Comparison of ENCODE assay signal across 17 cellular contexts in the genomic region with DNA sequence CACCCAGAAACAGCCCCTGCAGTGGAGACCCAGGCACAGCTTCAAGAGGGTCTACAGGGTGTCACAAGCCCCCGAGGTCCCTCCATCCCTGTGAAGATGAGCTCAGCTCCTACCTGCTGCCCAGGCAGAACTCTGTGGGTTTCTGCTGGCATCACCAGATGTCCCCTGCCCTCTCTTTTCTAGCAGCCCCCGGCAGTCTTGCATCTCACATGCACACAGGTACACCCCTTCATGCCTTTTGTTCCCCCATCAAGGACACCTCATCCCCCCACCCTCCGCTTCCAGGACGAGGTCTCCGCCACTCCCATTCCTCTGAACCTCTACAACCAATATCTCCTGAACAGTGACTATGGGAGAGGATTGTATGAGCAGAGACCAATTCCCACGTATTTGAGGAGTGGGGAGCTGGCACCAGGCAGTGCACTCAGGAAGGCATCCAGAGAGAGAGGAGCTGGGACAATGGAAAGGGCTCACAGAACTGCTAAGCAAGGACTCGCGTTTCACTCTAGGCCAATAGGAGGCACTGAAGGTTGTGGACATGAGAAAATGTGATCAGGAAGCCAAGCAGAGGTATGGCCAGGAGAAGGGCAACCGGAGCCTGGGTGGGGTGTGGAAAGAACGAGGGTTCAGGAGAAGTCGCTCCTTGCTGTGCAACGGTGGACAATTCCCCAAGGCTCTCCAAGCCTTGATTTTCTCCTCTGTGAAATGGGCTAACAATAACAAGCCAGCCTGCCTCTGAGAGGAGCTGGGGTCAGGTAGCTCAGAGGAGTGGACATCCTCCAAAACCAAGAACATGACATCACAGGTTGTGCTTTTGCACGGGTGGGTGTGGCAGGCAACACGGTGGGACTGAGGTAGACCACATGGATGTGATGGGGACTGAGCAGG.
DNase-seq lines count a peak whose midpoint lies in the region; ATAC-seq, FAIRE-seq and TF ChIP-seq lines count a peak whose summit lies in the region.
"Had no signal": no experiment of that assay in that cellular context is flagged by ENCODE, and none has a peak within 500 bp of the region (broad histone marks: within the 10 kb centered on the region; RNA-seq: fewer than 3 reads in every experiment).

No MANE protein-coding gene starts in this region.

- peak overlapping the region; percentile 14 to 36 for H3K4me3 Mint-ChIP-seq in stimulated activated naive CD8-positive, alpha-beta T cell treated with anti-CD3 and anti-CD28 coated beads, Interleukin-15, amount 100 ng/mL, for 72 hours
- H3K4me3 Mint-ChIP-seq in immature natural killer cell, result peak overlapping the region; percentile 57 to 69 (median 67)
- H3K4me3 Mint-ChIP-seq in T-cell, result no peak overlapping the region

- H3K4me1 ChIP-seq in OCI-LY3 (ENCODE audit: low read length) (peaks cover 29% of the 10 kb centered on the region), aorta (ENCODE audit: control insufficient read depth in 1 of 2, insufficient read depth in 2 of 2, low read length in 2 of 2) (peaks cover 0 to 4% of the 10 kb centered on the region in 2 donors), small intestine (ENCODE audit: control insufficient read depth in 2 of 2, insufficient read depth in 1 of 2, low read depth in 1 of 2, low read length in 1 of 2) (no peaks in the 10 kb centered on the region)

- H3K27ac ChIP-seq in OCI-LY3 (ENCODE audit: low read length), result no peak overlapping the region
- no peak overlapping the region for H3K27ac ChIP-seq in aorta (ENCODE audit: low read depth in 1 of 2, low read length in 2 of 2)
- H3K27ac ChIP-seq in small intestine (ENCODE audit: low read depth in 1 of 2, low read length in 1 of 2), result no peak overlapping the region

- WGBS in aorta, 2 donors, result 90 to 94% methylated on average over 14 of the region's 14 CpGs
- WGBS in small intestine, 3 donors, result 86 to 87% (median 87%) methylated on average over 14 of the region's 14 CpGs

- H3K4me3 ChIP-seq in OCI-LY3 (ENCODE audit: low read length) (no peak overlapping the region), aorta (ENCODE audit: low read length in 2 of 2) (no peak overlapping the region), small intestine (ENCODE audit: low read depth in 1 of 2, low read length in 2 of 2) (no peak overlapping the region)
- H3K4me3 ChIP-seq: heart left ventricle, upper lobe of left lung had no signal

- TF ChIP-seq CTCF in OCI-LY3 (IDR thresholded peaks at IDR 0.05; ENCODE audit: low read depth, low read length), result 0 out of 2 replicates have a peak, but pooled peaks have one; percentile 4

- no peaks in the 10 kb centered on the region for H3K27me3 Mint-ChIP-seq in stimulated activated naive CD8-positive, alpha-beta T cell treated with anti-CD3 and anti-CD28 coated beads, Interleukin-15, amount 100 ng/mL, for 72 hours
- peaks cover 6 to 13% (median 11%) of the 10 kb centered on the region in 3 donors for H3K27me3 Mint-ChIP-seq in immature natural killer cell (ENCODE audit: low read depth in 3 of 3)
- no peaks in the 10 kb centered on the region for H3K27me3 Mint-ChIP-seq in T-cell

- H3K9me3 Mint-ChIP-seq in stimulated activated naive CD8-positive, alpha-beta T cell treated with anti-CD3 and anti-CD28 coated beads, Interleukin-15, amount 100 ng/mL, for 72 hours, result no peaks in the 10 kb centered on the region
- H3K9me3 Mint-ChIP-seq in immature natural killer cell (no peaks in the 10 kb centered on the region), T-cell (peaks cover 3 to 5% (median 3%) of the 10 kb centered on the region in 3 donors)

- no peaks in the 10 kb centered on the region for H3K9me3 ChIP-seq in OCI-LY3 (ENCODE audit: insufficient read depth, low read length)
- no peaks in the 10 kb centered on the region for H3K9me3 ChIP-seq in aorta (ENCODE audit: control insufficient read depth, low read length)
- H3K9me3 ChIP-seq in small intestine (ENCODE audit: control insufficient read depth, low read depth), result no peaks in the 10 kb centered on the region

- intact Hi-C loops in aorta (cut with DNase I), result no loop called here

- POLR2A ChIA-PET in T-cell (lab: Charles Lee), result interaction anchor here in 1 of 2 donors (0.5 to 0.6 kb wide), 2 partner anchors 8 to 115 kb away, joined by 5 to 6 read pairs; partner anchors contain the start of gene CHSY1

- no peak for FAIRE-seq in small intestine (lab: Jason Lieb, UNC)
- FAIRE-seq: astrocyte had no signal

- CTCF ChIA-PET in T-cell (lab: Charles Lee), result interaction anchor here in 1 of 2 donors (0.6 kb wide), 1 partner anchor 129 kb away, joined by 7 read pairs; no protein-coding TSS in a partner anchor

- H3K36me3 ChIP-seq in OCI-LY3 (replicated peaks; ENCODE audit: low read depth, low read length) (no peaks in the 10 kb centered on the region), aorta (ENCODE audit: control insufficient read depth in 1 of 2, insufficient read depth in 2 of 2, low read length in 1 of 2) (no peaks in the 10 kb centered on the region), small intestine (ENCODE audit: control insufficient read depth in 2 of 2, insufficient read depth in 2 of 2, low read length in 2 of 2) (no peaks in the 10 kb centered on the region)
- H3K36me3 ChIP-seq: heart left ventricle, upper lobe of left lung had no signal

- no peak overlapping the region for H3K9ac ChIP-seq in OCI-LY3 (ENCODE audit: low read length)

- no peak overlapping the region for H3K27ac Mint-ChIP-seq in stimulated activated naive CD8-positive, alpha-beta T cell treated with anti-CD3 and anti-CD28 coated beads, Interleukin-15, amount 100 ng/mL, for 72 hours
- peak overlapping the region in 5 of 6 donors; percentile 36 to 82 (median 51) for H3K27ac Mint-ChIP-seq in immature natural killer cell
- no peak overlapping the region for H3K27ac Mint-ChIP-seq in T-cell

- H3K79me2 ChIP-seq in OCI-LY3 (ENCODE audit: low read length), result no peaks in the 10 kb centered on the region

- peaks cover 8% of the 10 kb centered on the region; the same call in 1 of the 2 replicates for H4K20me1 ChIP-seq in OCI-LY3 (ENCODE audit: insufficient read depth, low read length)

- H3K4me2 ChIP-seq in OCI-LY3 (ENCODE audit: low read length), result no peak overlapping the region

- H2AFZ ChIP-seq in OCI-LY3 (ENCODE audit: low read depth, low read length), result no peak overlapping the region

- DNase-seq in stimulated activated naive CD8-positive, alpha-beta T cell treated with anti-CD3 and anti-CD28 coated beads, Interleukin-15, amount 100 ng/mL, for 72 hours, result no peak
- DNase-seq in stimulated activated naive CD8-positive, alpha-beta T cell treated with anti-CD3 and anti-CD28 coated beads, Interleukin-15, Interleukin-2, amounts not matched to agents 100 U/mL and 50 U/mL, for 24 hours, result no peak
- DNase-seq in immature natural killer cell, result no peak
- peak; percentile 27 to 57 for DNase-seq in aorta
- DNase-seq in small intestine, result no peak
- no peak for DNase-seq in T-cell
- DNase-seq: activated CD4-positive, CD25-positive, alpha-beta regulatory T cell treated with anti-CD3 and anti-CD28 coated beads, Interleukin-2, amount 50 U/mL, for 72 hours; activated naive CD4-positive, alpha-beta T cell; heart left ventricle; NCI-H2171 treated with DMSO at 0.1 percent for 48 hours; PC-3; right cardiac atrium; T1000 had no signal

- ATAC-seq in stimulated activated naive CD8-positive, alpha-beta T cell treated with anti-CD3 and anti-CD28 coated beads, Interleukin-15, amount 100 ng/mL, for 72 hours, result no peak
- no peak for ATAC-seq in stimulated activated naive CD8-positive, alpha-beta T cell treated with anti-CD3 and anti-CD28 coated beads, Interleukin-15, Interleukin-2, amounts not matched to agents 100 U/mL and 50 U/mL, for 24 hours
- ATAC-seq in aorta (ENCODE audit: low FRiP score) (no peak), GM21447 (IDR thresholded peaks at IDR 0.05; ENCODE audit: unreplicated experiment) (no peak), T-cell (replicated peaks in 1 of 4) (no peak)
- ATAC-seq: PC-3 had no signal

- peaks cover 39% of the 10 kb centered on the region for H3K4me1 Mint-ChIP-seq in stimulated activated naive CD8-positive, alpha-beta T cell treated with anti-CD3 and anti-CD28 coated beads, Interleukin-15, amount 100 ng/mL, for 72 hours
- peaks cover 36 to 37% of the 10 kb centered on the region in 2 donors for H3K4me1 Mint-ChIP-seq in immature natural killer cell
- H3K4me1 Mint-ChIP-seq in T-cell, result peaks cover 22 to 29% (median 27%) of the 10 kb centered on the region in 3 donors

- H3K36me3 Mint-ChIP-seq in immature natural killer cell (peaks cover 0 to 4% (median 0%) of the 10 kb centered on the region in 3 donors), T-cell (no peaks in the 10 kb centered on the region)

- H3K27me3 ChIP-seq in OCI-LY3 (ENCODE audit: low read depth, low read length) (peaks cover 36% of the 10 kb centered on the region), aorta (ENCODE audit: control insufficient read depth in 1 of 2, insufficient read depth in 2 of 2, low read length in 1 of 2) (no peaks in the 10 kb centered on the region), small intestine (ENCODE audit: control insufficient read depth in 2 of 2, insufficient read depth in 2 of 2, low read length in 2 of 2) (no peaks in the 10 kb centered on the region)
- H3K27me3 ChIP-seq: upper lobe of left lung had no signal

Comparison
In these comparisons a context has a peak if more than half of its experiments do, and no peak if none do; other contexts are left out.
1. DNase-seq: peak in aorta (2 of 2); none in stimulated activated naive CD8-positive, alpha-beta T cell treated with anti-CD3 and anti-CD28 coated beads, Interleukin-15, amount 100 ng/mL, for 72 hours (0 of 2), stimulated activated naive CD8-positive, alpha-beta T cell treated with anti-CD3 and anti-CD28 coated beads, Interleukin-15, Interleukin-2, amounts not matched to agents 100 U/mL and 50 U/mL, for 24 hours (single experiment), immature natural killer cell (0 of 3), small intestine (single experiment) and T-cell (0 of 34).
2. H3K27ac Mint-ChIP-seq: peak in immature natural killer cell (5 of 6); none in stimulated activated naive CD8-positive, alpha-beta T cell treated with anti-CD3 and anti-CD28 coated beads, Interleukin-15, amount 100 ng/mL, for 72 hours (0 of 2) and T-cell (0 of 2).
3. H3K4me3 Mint-ChIP-seq: peak in stimulated activated naive CD8-positive, alpha-beta T cell treated with anti-CD3 and anti-CD28 coated beads, Interleukin-15, amount 100 ng/mL, for 72 hours (2 of 2) and immature natural killer cell (5 of 5); none in T-cell (0 of 3).